Comparison of ENCODE assay signal across 8 cellular contexts in genomic region chr4:128812360-128812958, GRCh38. TPM values are rescaled to one million over a fixed set of nuclear protein-coding genes. Genes with fewer than 3 reads are reported as not detected.
A peak's percentile ranks its signal among the peaks of the same experiment; 100 is the strongest.
DNase-seq lines count a peak whose midpoint lies in the region; ATAC-seq and TF ChIP-seq lines count a peak whose summit lies in the region.

No MANE protein-coding gene starts in this region.

- H3K9me3 ChIP-seq in AG04450 (ENCODE audit: control insufficient read depth, insufficient read depth, low read length) = peaks cover 3% of the 10 kb centered on the region; the same call in 1 of the 2 replicates
- no peaks in the 10 kb centered on the region for H3K9me3 ChIP-seq in neural cell (ENCODE audit: low read length)

- TF ChIP-seq RAD21 in neural cell (conservative IDR thresholded peaks at IDR 0.05) = peak; percentile 38

- H3K9ac ChIP-seq in neural cell (ENCODE audit: low read length) = peak overlapping the region; percentile 75

- H2AFZ ChIP-seq in neural cell (ENCODE audit: low read depth, low read length) = peak overlapping the region; percentile 69

- H3F3A ChIP-seq in neural cell (ENCODE audit: insufficient read depth, low read length, poor library complexity, severe bottlenecking) = peaks cover 6% of the 10 kb centered on the region

- H3K36me3 Mint-ChIP-seq in activated T-cell treated with anti-CD3 and anti-CD28 coated beads, Interleukin-2, amount 50 U/mL, for 24 hours (ENCODE audit: low read depth) = peaks cover 34% of the 10 kb centered on the region

- H3K4me2 ChIP-seq in neural cell (ENCODE audit: low read length) = peak overlapping the region; percentile 74

- no peaks in the 10 kb centered on the region for H3K36me3 ChIP-seq in neural cell (ENCODE audit: insufficient read depth, low read length)

- H3K27ac Mint-ChIP-seq in activated T-cell treated with anti-CD3 and anti-CD28 coated beads, Interleukin-2, amount 50 U/mL, for 24 hours = peak overlapping the region; percentile 89

- H3K9me3 Mint-ChIP-seq in activated T-cell treated with anti-CD3 and anti-CD28 coated beads, Interleukin-2, amount 50 U/mL, for 24 hours = no peaks in the 10 kb centered on the region

- POLR2A ChIA-PET in AG04450 (lab: Yijun Ruan, JAX) = interaction anchor here (0.6 to 2.5 kb wide), 18 partner anchors 10 to 571 kb away, joined by 3 to 33 read pairs (median 4); no protein-coding TSS in a partner anchor

- peak; percentile 11 for ATAC-seq in HG02870 (IDR thresholded peaks at IDR 0.05; ENCODE audit: unreplicated experiment)
- no peak for ATAC-seq in esophagus mucosa

- peaks cover 36% of the 10 kb centered on the region for H3K79me2 ChIP-seq in neural cell (replicated peaks; ENCODE audit: insufficient read depth, low read length)

- H4K20me1 ChIP-seq in neural cell (ENCODE audit: insufficient read depth) = no peaks in the 10 kb centered on the region

- TF ChIP-seq CTCF in AG04450 (IDR thresholded peaks at IDR 0.05; ENCODE audit: low read depth, low read length) (no peak), GM12865 (IDR thresholded peaks at IDR 0.05; ENCODE audit: insufficient read depth, low read depth, low read length, missing control alignments) (no peak), neural cell (IDR thresholded peaks at IDR 0.05; ENCODE audit: poor library complexity, severe bottlenecking) (no peak)

- H3K27ac ChIP-seq in AG04450 (ENCODE audit: low read depth, low read length) (peak overlapping the region; percentile 95), neural cell (ENCODE audit: low read length) (peak overlapping the region; percentile 62)

- H3K27me3 ChIP-seq in AG04450 (ENCODE audit: control insufficient read depth, insufficient read depth, low read length) (no peaks in the 10 kb centered on the region), neural cell (ENCODE audit: insufficient read depth, low read depth, low read length) (no peaks in the 10 kb centered on the region)

- H3K4me3 ChIP-seq in AG04450 (ENCODE audit: low read depth, low read length) = peak overlapping the region; percentile 87
- peak overlapping the region; percentile 83 for H3K4me3 ChIP-seq in GM12865 (ENCODE audit: low read depth, low read length)
- H3K4me3 ChIP-seq in neural cell (ENCODE audit: low read length) = peak overlapping the region; percentile 88

- no peaks in the 10 kb centered on the region for H3K9me2 ChIP-seq in neural cell (ENCODE audit: insufficient read depth, low read length)

- no peaks in the 10 kb centered on the region for H3K27me3 Mint-ChIP-seq in activated T-cell treated with anti-CD3 and anti-CD28 coated beads, Interleukin-2, amount 50 U/mL, for 24 hours

- peaks cover 46% of the 10 kb centered on the region for H3K4me1 Mint-ChIP-seq in activated T-cell treated with anti-CD3 and anti-CD28 coated beads, Interleukin-2, amount 50 U/mL, for 24 hours (ENCODE audit: low read depth)

- no peak for DNase-seq in AG04450 (ENCODE audit: low read depth, low spot score)
- peak; percentile 76 for DNase-seq in GM12865 (ENCODE audit: low read depth)
- peak; percentile 2 for DNase-seq in NCI-H187 treated with DMSO at 0.1 percent for 48 hours (lab: John Stamatoyannopoulos, UW)
- DNase-seq in activated T-cell treated with anti-CD3 and anti-CD28 coated beads, Interleukin-2, amount 50 U/mL, for 24 hours = no peak
- peak; percentile 72 for DNase-seq in fibroblast of peridontal ligament (ENCODE audit: extremely low read depth)

- CTCF ChIA-PET in AG04450 (lab: Charles Lee) = interaction anchor here (0.6 to 2.3 kb wide), 5 partner anchors 9 to 358 kb away, joined by 3 to 12 read pairs (median 4); no protein-coding TSS in a partner anchor

- H3K4me3 Mint-ChIP-seq in activated T-cell treated with anti-CD3 and anti-CD28 coated beads, Interleukin-2, amount 50 U/mL, for 24 hours = peak overlapping the region; percentile 88

- no peak for TF ChIP-seq EP300 in neural cell (conservative IDR thresholded peaks at IDR 0.05; ENCODE audit: poor library complexity, severe bottlenecking)

TF ChIP-seq in neural cell, 6 proteins besides CTCF, POLR2A, EP300 and RAD21:
- TF ChIP-seq, protein P1, sequence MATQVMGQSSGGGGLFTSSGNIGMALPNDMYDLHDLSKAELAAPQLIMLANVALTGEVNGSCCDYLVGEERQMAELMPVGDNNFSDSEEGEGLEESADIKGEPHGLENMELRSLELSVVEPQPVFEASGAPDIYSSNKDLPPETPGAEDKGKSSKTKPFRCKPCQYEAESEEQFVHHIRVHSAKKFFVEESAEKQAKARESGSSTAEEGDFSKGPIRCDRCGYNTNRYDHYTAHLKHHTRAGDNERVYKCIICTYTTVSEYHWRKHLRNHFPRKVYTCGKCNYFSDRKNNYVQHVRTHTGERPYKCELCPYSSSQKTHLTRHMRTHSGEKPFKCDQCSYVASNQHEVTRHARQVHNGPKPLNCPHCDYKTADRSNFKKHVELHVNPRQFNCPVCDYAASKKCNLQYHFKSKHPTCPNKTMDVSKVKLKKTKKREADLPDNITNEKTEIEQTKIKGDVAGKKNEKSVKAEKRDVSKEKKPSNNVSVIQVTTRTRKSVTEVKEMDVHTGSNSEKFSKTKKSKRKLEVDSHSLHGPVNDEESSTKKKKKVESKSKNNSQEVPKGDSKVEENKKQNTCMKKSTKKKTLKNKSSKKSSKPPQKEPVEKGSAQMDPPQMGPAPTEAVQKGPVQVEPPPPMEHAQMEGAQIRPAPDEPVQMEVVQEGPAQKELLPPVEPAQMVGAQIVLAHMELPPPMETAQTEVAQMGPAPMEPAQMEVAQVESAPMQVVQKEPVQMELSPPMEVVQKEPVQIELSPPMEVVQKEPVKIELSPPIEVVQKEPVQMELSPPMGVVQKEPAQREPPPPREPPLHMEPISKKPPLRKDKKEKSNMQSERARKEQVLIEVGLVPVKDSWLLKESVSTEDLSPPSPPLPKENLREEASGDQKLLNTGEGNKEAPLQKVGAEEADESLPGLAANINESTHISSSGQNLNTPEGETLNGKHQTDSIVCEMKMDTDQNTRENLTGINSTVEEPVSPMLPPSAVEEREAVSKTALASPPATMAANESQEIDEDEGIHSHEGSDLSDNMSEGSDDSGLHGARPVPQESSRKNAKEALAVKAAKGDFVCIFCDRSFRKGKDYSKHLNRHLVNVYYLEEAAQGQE (IDR thresholded peaks at IDR 0.05; ENCODE audit: borderline replicate concordance) = peak; percentile 32
- no peak for TF ChIP-seq EZH2 (IDR thresholded peaks at IDR 0.05; ENCODE audit: borderline replicate concordance, insufficient read depth, low read length, poor library complexity, severe bottlenecking)
- no peak for TF ChIP-seq SMC3 (conservative IDR thresholded peaks at IDR 0.05; ENCODE audit: poor library complexity)
- TF ChIP-seq TAF1 (IDR thresholded peaks at IDR 0.05; ENCODE audit: low read depth) = no peak
- TF ChIP-seq MXI1 (conservative IDR thresholded peaks at IDR 0.05; ENCODE audit: poor library complexity, severe bottlenecking) = peak; percentile 87
- TF ChIP-seq POLR2AphosphoS5 (IDR thresholded peaks at IDR 0.05) = no peak

RNA-seq across cellular contexts. Expression of gene JADE1, which starts 3.0 kb away (rescaled TPM):
- 20.4 and 23.2 TPM in 2 replicates for polyA plus RNA-seq in AG04450 (2011; rRNA removed)
- polyA minus RNA-seq in AG04450 (2011; rRNA and poly(A)+ RNA removed) = 41.1 and 52.2 TPM in 2 replicates
- polyA plus RNA-seq in neural cell = 14.5 and 16.4 TPM in 2 replicates
- polyA minus RNA-seq in neural cell = 24.6 and 25.9 TPM in 2 replicates
- total RNA-seq in esophagus mucosa = 9.8 TPM

Comparison
In these comparisons a context has a peak if more than half of its experiments do, and no peak if none do; other contexts are left out.
1. DNase-seq: peak in GM12865 (single experiment), NCI-H187 treated with DMSO at 0.1 percent for 48 hours (single experiment) and fibroblast of peridontal ligament (single experiment); none in AG04450 (single experiment) and activated T-cell treated with anti-CD3 and anti-CD28 coated beads, Interleukin-2, amount 50 U/mL, for 24 hours (single experiment).
2. Peak in every context shown above with its lines, with median percentiles within 50 percentile points of each other: H3K4me3 ChIP-seq.